In the genomic region with DNA sequence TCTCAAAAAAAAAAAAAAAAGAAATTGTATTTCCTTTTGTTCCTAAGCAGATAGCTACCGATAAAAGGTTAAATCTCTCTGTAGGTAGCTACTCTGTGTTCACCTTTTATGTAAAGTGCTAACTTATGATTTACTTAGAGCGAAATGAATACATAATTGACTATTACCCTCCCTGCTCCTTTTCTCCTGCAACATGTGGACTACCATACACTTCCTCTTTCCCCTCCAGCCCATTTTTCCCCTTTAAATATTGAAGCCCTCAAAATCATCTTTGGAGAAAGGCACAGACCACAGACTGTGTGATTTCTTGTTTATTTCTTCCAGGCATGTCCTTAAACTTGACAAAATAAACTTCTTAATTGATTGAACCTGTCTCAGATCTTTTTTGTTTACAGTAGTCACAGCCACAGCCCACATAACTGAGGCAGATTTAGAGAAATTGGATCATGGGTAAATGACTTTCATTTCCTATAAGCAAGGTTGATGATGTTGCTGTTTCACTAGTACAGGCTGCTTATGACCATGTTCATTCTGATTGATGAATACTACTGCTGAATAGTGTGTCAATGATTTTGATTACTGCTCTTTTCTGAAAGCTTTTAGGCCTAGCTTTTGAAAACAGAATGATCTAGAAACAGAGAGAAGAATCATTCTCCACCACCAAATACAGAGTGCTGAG, we compare ENCODE assay signal across 15 cellular contexts. TPM values are rescaled to one million over a fixed set of nuclear protein-coding genes. Genes with fewer than 3 reads are reported as not detected.
DNase-seq lines count a peak whose midpoint lies in the region; ATAC-seq and TF ChIP-seq lines count a peak whose summit lies in the region.
"Had no signal": no experiment of that assay in that cellular context is flagged by ENCODE, and none has a peak within 500 bp of the region (broad histone marks: within the 10 kb centered on the region; RNA-seq: fewer than 3 reads in every experiment).

No MANE protein-coding gene starts in this region.

- H2AFZ ChIP-seq in MM.1S (ENCODE audit: low read length) (peak overlapping the region; percentile 29), osteoblast (ENCODE audit: low read length) (peak overlapping the region; percentile 29)

- H3K9me3 Mint-ChIP-seq in activated naive CD4-positive, alpha-beta T cell treated with anti-CD3 and anti-CD28 coated beads, Interleukin-2, amount 10 ng/mL, durations not matched to agents 7 days and 5 days: no peaks in the 10 kb centered on the region

- H3K27me3 ChIP-seq in MM.1S (replicated peaks; ENCODE audit: insufficient read depth, low read length) (no peaks in the 10 kb centered on the region), osteoblast (ENCODE audit: insufficient read depth, low read length) (no peaks in the 10 kb centered on the region), breast epithelium (no peaks in the 10 kb centered on the region)
- H3K27me3 ChIP-seq: cardiac muscle cell, stomach had no signal

- H3K27ac Mint-ChIP-seq in activated naive CD4-positive, alpha-beta T cell treated with anti-CD3 and anti-CD28 coated beads, Interleukin-2, amount 10 ng/mL, durations not matched to agents 7 days and 5 days: peak overlapping the region; percentile 4

- CTCF ChIA-PET in activated naive CD4-positive, alpha-beta T cell treated with anti-CD3 and anti-CD28 coated beads, Interleukin-2, amount 10 ng/mL, durations not matched to agents 7 days and 5 days (lab: Charles Lee): interaction anchor here (0.6 to 2.5 kb wide), 3 partner anchors 118 to 565 kb away, joined by 3 to 11 read pairs (median 3); no protein-coding TSS in a partner anchor

- no peaks in the 10 kb centered on the region for H3K79me2 ChIP-seq in MM.1S (ENCODE audit: low read length)
- no peaks in the 10 kb centered on the region for H3K79me2 ChIP-seq in osteoblast (ENCODE audit: insufficient read depth, low read length)

- H3K36me3 ChIP-seq in MM.1S (replicated peaks; ENCODE audit: insufficient read depth, low read length) (no peaks in the 10 kb centered on the region), osteoblast (ENCODE audit: insufficient read depth, low read length) (no peaks in the 10 kb centered on the region), breast epithelium (no peaks in the 10 kb centered on the region)
- H3K36me3 ChIP-seq: cardiac muscle cell, stomach had no signal

- ATAC-seq in GM21717 (IDR thresholded peaks at IDR 0.05; ENCODE audit: unreplicated experiment) (peak; percentile 50), GM18519 (IDR thresholded peaks at IDR 0.05; ENCODE audit: low FRiP score, unreplicated experiment) (no peak), omental fat pad (ENCODE audit: low FRiP score) (no peak)

- DNase-seq in activated naive CD4-positive, alpha-beta T cell treated with anti-CD3 and anti-CD28 coated beads, Interleukin-2, amount 10 ng/mL, durations not matched to agents 7 days and 5 days: no peak
- DNase-seq in activated naive CD4-positive, alpha-beta T cell (lab: John Stamatoyannopoulos, UW): no peak
- DNase-seq in MM.1S (peak; percentile 11), osteoblast (ENCODE audit: insufficient read length, low spot score, missing footprints) (no peak), omental fat pad (ENCODE audit: low spot score) (no peak), breast epithelium (ENCODE audit: low spot score in 2 of 2) (no peak)
- DNase-seq: activated CD4-positive, alpha-beta T cell treated with anti-CD3 and anti-CD28 coated beads for 4 hours; glutamatergic neuron; NCI-H187; NK-92 treated with Interleukin-12 subunit alpha and Interleukin-12 subunit beta, amount 100 ng/mL, for 24 hours; stimulated activated CD4-positive, alpha-beta T cell treated with anti-CD3 and anti-CD28 coated beads, Interleukin-4, amount 100 ng/mL, for 24 hours; stomach had no signal

- H3K4me2 ChIP-seq in MM.1S (ENCODE audit: low read depth, low read length) (no peak overlapping the region), osteoblast (ENCODE audit: insufficient read depth, low read length) (no peak overlapping the region)

- no peak overlapping the region for H3K27ac ChIP-seq in MM.1S (ENCODE audit: low read length)
- no peak overlapping the region for H3K27ac ChIP-seq in osteoblast (ENCODE audit: low read depth, low read length)
- no peak overlapping the region for H3K27ac ChIP-seq in breast epithelium
- H3K27ac ChIP-seq: cardiac muscle cell, stomach had no signal

- H3K9me3 ChIP-seq in MM.1S (replicated peaks; ENCODE audit: insufficient read depth, low read length) (no peaks in the 10 kb centered on the region), osteoblast (ENCODE audit: low read depth, low read length) (no peaks in the 10 kb centered on the region), breast epithelium (no peaks in the 10 kb centered on the region)
- H3K9me3 ChIP-seq: stomach had no signal

- H3K4me1 ChIP-seq in MM.1S (ENCODE audit: low read length): peaks cover 3% of the 10 kb centered on the region; the same call in 1 of the 2 replicates
- no peaks in the 10 kb centered on the region for H3K4me1 ChIP-seq in osteoblast (ENCODE audit: insufficient read depth, low read length)
- no peaks in the 10 kb centered on the region for H3K4me1 ChIP-seq in breast epithelium

- no peaks in the 10 kb centered on the region for H4K20me1 ChIP-seq in MM.1S (ENCODE audit: insufficient read depth, low read length)
- H4K20me1 ChIP-seq in osteoblast (ENCODE audit: insufficient read depth, low read length): no peaks in the 10 kb centered on the region

- intact Hi-C loops in breast epithelium (cut with DNase I; ENCODE audit: low total_unique reads): no loop called here

- TF ChIP-seq CTCF in MM.1S (IDR thresholded peaks at IDR 0.05; ENCODE audit: low read length) (no peak), osteoblast (IDR thresholded peaks at IDR 0.05; ENCODE audit: extremely low read depth, low read depth, low read length) (no peak), omental fat pad (IDR thresholded peaks at IDR 0.05) (no peak), breast epithelium (IDR thresholded peaks at IDR 0.05) (no peak)

- H3K27me3 Mint-ChIP-seq in activated naive CD4-positive, alpha-beta T cell treated with anti-CD3 and anti-CD28 coated beads, Interleukin-2, amount 10 ng/mL, durations not matched to agents 7 days and 5 days: peaks cover 14% of the 10 kb centered on the region

- H3K4me3 ChIP-seq in MM.1S (ENCODE audit: low read length) (no peak overlapping the region), osteoblast (ENCODE audit: insufficient read depth, low read length) (no peak overlapping the region), breast epithelium (no peak overlapping the region)
- H3K4me3 ChIP-seq: cardiac muscle cell, stomach had no signal

- no peak overlapping the region for H3K4me3 Mint-ChIP-seq in activated naive CD4-positive, alpha-beta T cell treated with anti-CD3 and anti-CD28 coated beads, Interleukin-2, amount 10 ng/mL, durations not matched to agents 7 days and 5 days

- no peak for TF ChIP-seq POLR2A in breast epithelium (IDR thresholded peaks at IDR 0.05)

- H3K9ac ChIP-seq in MM.1S (ENCODE audit: low read length): no peak overlapping the region

- H3K9me2 ChIP-seq in MM.1S (replicated peaks; ENCODE audit: insufficient read depth, low read length): no peaks in the 10 kb centered on the region

- H3K4me1 Mint-ChIP-seq in activated naive CD4-positive, alpha-beta T cell treated with anti-CD3 and anti-CD28 coated beads, Interleukin-2, amount 10 ng/mL, durations not matched to agents 7 days and 5 days: peaks cover 7% of the 10 kb centered on the region

- H3F3A ChIP-seq in MM.1S (ENCODE audit: insufficient read depth, low read length): no peaks in the 10 kb centered on the region

- no peaks in the 10 kb centered on the region for H3K36me3 Mint-ChIP-seq in activated naive CD4-positive, alpha-beta T cell treated with anti-CD3 and anti-CD28 coated beads, Interleukin-2, amount 10 ng/mL, durations not matched to agents 7 days and 5 days

RNA-seq across cellular contexts. Expression of a gene that starts 59.2 kb away (rescaled TPM):
- total RNA-seq in osteoblast (55.4 and 61.9 TPM in 2 replicates), omental fat pad (10 to 100 TPM; 29.7 to 50.4 (median 34.3) TPM), breast epithelium (10 to 100 TPM; 44.9 to 58.7 (median 54.7) TPM)
